ENCODE assay signal across 22 cellular contexts in the genomic region with DNA sequence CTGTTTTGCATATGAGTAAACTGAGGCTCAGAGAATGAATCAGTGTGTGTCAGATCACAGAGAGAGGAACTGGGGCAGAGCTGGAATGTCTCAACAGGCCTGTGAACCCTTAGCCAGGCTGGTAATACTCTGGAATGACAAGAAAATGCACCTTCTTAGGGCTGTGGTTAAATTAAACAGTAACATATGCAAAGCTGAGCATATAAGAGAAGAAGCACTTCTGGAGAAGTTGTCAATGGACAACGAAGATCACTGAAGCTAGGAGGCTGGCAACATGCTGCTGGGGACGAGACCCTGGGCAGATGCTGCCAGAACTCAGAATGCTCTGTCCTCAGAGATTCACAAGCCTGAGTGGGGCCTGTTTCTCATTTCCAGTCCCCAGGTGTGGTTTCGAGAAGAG.
DNase-seq lines count a peak whose midpoint lies in the region; ATAC-seq and TF ChIP-seq lines count a peak whose summit lies in the region.
"Had no signal": no experiment of that assay in that cellular context is flagged by ENCODE, and none has a peak within 500 bp of the region (broad histone marks: within the 10 kb centered on the region; RNA-seq: fewer than 3 reads in every experiment).

No MANE protein-coding gene starts in this region.

- H3K4me1 ChIP-seq in adipocyte (ENCODE audit: control insufficient read depth, insufficient read depth, low read length) (no peaks in the 10 kb centered on the region), mammary epithelial cell (ENCODE audit: insufficient read depth, low read length) (no peaks in the 10 kb centered on the region), right atrium auricular region (no peaks in the 10 kb centered on the region)

- peak; percentile 39 for ATAC-seq in GM18907 (IDR thresholded peaks at IDR 0.05; ENCODE audit: unreplicated experiment)
- peak; percentile 41 for ATAC-seq in HG02938 (IDR thresholded peaks at IDR 0.05; ENCODE audit: unreplicated experiment)
- ATAC-seq in HG03432 (IDR thresholded peaks at IDR 0.05; ENCODE audit: unreplicated experiment), result peak; percentile 24
- no peak for ATAC-seq in GM19023 (IDR thresholded peaks at IDR 0.05; ENCODE audit: unreplicated experiment)
- ATAC-seq: K562 had no signal

- peaks cover 32% of the 10 kb centered on the region for H3K36me3 ChIP-seq in adipocyte (ENCODE audit: control insufficient read depth, insufficient read depth, low read length, severe bottlenecking)
- H3K36me3 ChIP-seq in mammary epithelial cell (ENCODE audit: insufficient read depth, low read length), result peaks cover 32% of the 10 kb centered on the region
- peaks cover 30% of the 10 kb centered on the region for H3K36me3 ChIP-seq in right atrium auricular region

- H3K9ac ChIP-seq in adipocyte (ENCODE audit: low read length) (no peak overlapping the region), mammary epithelial cell (ENCODE audit: insufficient read depth, low read length) (no peak overlapping the region)
- H3K9ac ChIP-seq: BLaER1 had no signal

- H4K20me1 ChIP-seq in mammary epithelial cell (ENCODE audit: insufficient read depth, low read length), result no peaks in the 10 kb centered on the region
- H4K20me1 ChIP-seq: BLaER1 had no signal

- intact Hi-C loops in mammary epithelial cell (cut with micrococcal nuclease), result no loop called here

- H3K79me2 ChIP-seq in mammary epithelial cell (ENCODE audit: insufficient read depth, low read length), result no peaks in the 10 kb centered on the region

- H3K4me2 ChIP-seq in mammary epithelial cell (ENCODE audit: insufficient read depth, low read depth, low read length), result no peak overlapping the region
- H3K4me2 ChIP-seq: BLaER1 had no signal

- DNase-seq in adipocyte (ENCODE audit: low read depth) (peak; percentile 12), AML-193 (lab: John Stamatoyannopoulos, UW) (no peak), mammary epithelial cell (no peak), right atrium auricular region (ENCODE audit: low spot score) (no peak)
- DNase-seq: CD4-positive, CD25-positive, alpha-beta regulatory T cell; HCEC 1CT; MV-4-11; NCI-H1105; NCI-H1436 treated with DMSO at 0.1 percent for 48 hours; NCI-H2029; NCI-H446 treated with DMSO at 0.1 percent for 48 hours; NCI-H526; NCI-H82; SHP77; T-helper 1 cell had no signal

- no peaks in the 10 kb centered on the region for H3K9me3 ChIP-seq in adipocyte (ENCODE audit: control insufficient read depth, low read length)
- no peaks in the 10 kb centered on the region for H3K9me3 ChIP-seq in mammary epithelial cell (replicated peaks; ENCODE audit: insufficient read depth, low read length)
- no peaks in the 10 kb centered on the region for H3K9me3 ChIP-seq in right atrium auricular region
- H3K9me3 ChIP-seq: BLaER1 had no signal

- CTCF ChIA-PET in mammary epithelial cell (lab: Charles Lee; ENCODE audit: low non-redundant PET), result no interaction called here

- TF ChIP-seq CTCF in mammary epithelial cell (conservative IDR thresholded peaks at IDR 0.05 in 1 of 2, IDR thresholded peaks at IDR 0.05 in 1 of 2; ENCODE audit: extremely low read depth in 1 of 2, insufficient read depth in 1 of 2, low read depth in 1 of 2, low read length in 2 of 2) (no peak), right atrium auricular region (IDR thresholded peaks at IDR 0.05) (no peak)

- H3K27me3 ChIP-seq in adipocyte (replicated peaks; ENCODE audit: control insufficient read depth, insufficient read depth, low read length) (peaks cover 5% of the 10 kb centered on the region), mammary epithelial cell (ENCODE audit: insufficient read depth, low read length) (no peaks in the 10 kb centered on the region), right atrium auricular region (no peaks in the 10 kb centered on the region)
- H3K27me3 ChIP-seq: BLaER1 had no signal

- 94% methylated on average over 2 of the region's 3 CpGs for WGBS in mammary epithelial cell (ENCODE audit: low coverage, missing lambda C conversion rate)

- no TSS peak for BruUV-seq in mammary epithelial cell (replicated peaks; lab: Mats Ljungman, UMichigan)

- H3K4me3 ChIP-seq in adipocyte (ENCODE audit: low read length), result no peak overlapping the region
- H3K4me3 ChIP-seq in mammary epithelial cell (replicated peaks in 1 of 3; ENCODE audit: insufficient read depth in 1 of 3, low read depth in 2 of 3, low read length in 3 of 3), result no peak overlapping the region
- H3K4me3 ChIP-seq in right atrium auricular region, result no peak overlapping the region
- H3K4me3 ChIP-seq: BLaER1, K562 had no signal

- in situ Hi-C loops in mammary epithelial cell (cut with MboI; ENCODE audit: low sequenced_read_pairs in 2 of 2), result loop anchor here in 1 of 2 donors (25.0 kb wide), 1 partner anchor 198 kb away; no protein-coding TSS in a partner anchor

- dilution Hi-C loops in mammary epithelial cell (cut with HindIII; ENCODE audit: low sequenced_read_pairs), result loop anchor here (5.0 to 10.0 kb wide), 2 partner anchors 52 to 61 kb away; a partner anchor contains a TSS

- H3K27ac ChIP-seq in mammary epithelial cell (ENCODE audit: insufficient read depth, low read depth, low read length), result no peak overlapping the region
- H3K27ac ChIP-seq in right atrium auricular region, result no peak overlapping the region
- H3K27ac ChIP-seq: BLaER1, RWPE1 had no signal

- H2AFZ ChIP-seq in mammary epithelial cell (ENCODE audit: low read depth, low read length), result no peak overlapping the region
